In genomic region chr10:51147644-51148399, GRCh38 we compare ENCODE assay signal across 24 cellular contexts.
"Had no signal": no experiment of that assay in that cellular context is flagged by ENCODE, and none has a peak within 500 bp of the region (broad histone marks: within the 10 kb centered on the region; RNA-seq: fewer than 3 reads in every experiment).

No MANE protein-coding gene starts in this region.

- ATAC-seq: gastroesophageal sphincter; left colon; mucosa of descending colon; natural killer cell treated with Interleukin-12 subunit alpha and Interleukin-12 subunit beta and Interleukin-15 and Interleukin-18, amount 100 ng/mL, for 72 hours; pancreas; stimulated activated naive CD8-positive, alpha-beta T cell treated with anti-CD3 and anti-CD28 coated beads, Interleukin-15, amount 100 ng/mL, for 72 hours had no signal

- H3K27me3 ChIP-seq: dorsolateral prefrontal cortex, gastroesophageal sphincter, heart right ventricle, neutrophil, pancreas, suprapubic skin, thyroid gland had no signal

- H3K9me3 ChIP-seq: gastroesophageal sphincter, mucosa of descending colon, neutrophil, pancreas, suprapubic skin, thyroid gland had no signal

- H3K4me1 ChIP-seq: pancreas, suprapubic skin, thyroid gland had no signal

- H3K4me2 ChIP-seq: smooth muscle cell had no signal

- H3K36me3 ChIP-seq: gastroesophageal sphincter, heart right ventricle, neutrophil, pancreas, suprapubic skin, thyroid gland had no signal

- H3K4me3 ChIP-seq: dorsolateral prefrontal cortex, gastroesophageal sphincter, heart right ventricle, mucosa of descending colon, pancreas, smooth muscle cell, suprapubic skin, thyroid gland had no signal

- H3K27ac ChIP-seq: dorsolateral prefrontal cortex, gastroesophageal sphincter, neutrophil, pancreas, suprapubic skin, thyroid gland had no signal

- DNase-seq: central memory CD4-positive, alpha-beta T cell; dorsolateral prefrontal cortex; effector CD4-positive, alpha-beta T cell; foreskin fibroblast; heart right ventricle; hippocampal formation; left colon; mesenchymal stem cell; mucosa of descending colon; naive B cell; pancreas; stimulated activated CD4-positive, alpha-beta T cell treated with anti-CD3 and anti-CD28 coated beads, Interleukin-12 subunit alpha, Interleukin-12 subunit beta, amount 100 ng/mL, for 4 hours; stimulated activated CD4-positive, alpha-beta T cell treated with anti-CD3 and anti-CD28 coated beads, Interleukin-1b, Interleukin-23, amount 100 ng/mL, for 48 hours; stimulated activated CD4-positive, alpha-beta T cell treated with anti-CD3 and anti-CD28 coated beads, Interleukin-4, amount 100 ng/mL, for 1 hour; stimulated activated CD8-positive, alpha-beta memory T cell treated with anti-CD3 and anti-CD28 coated beads, Interleukin-4, amount 100 ng/mL, for 48 hours; stimulated activated naive CD4-positive, alpha-beta T cell; stimulated activated naive CD8-positive, alpha-beta T cell treated with anti-CD3 and anti-CD28 coated beads, Interleukin-15, amount 100 ng/mL, for 72 hours; thyroid gland; trophoblast cell had no signal
